In genomic region chr6:79526897-79527296, GRCh38 we compare ENCODE assay signal across 12 cellular contexts.
"Had no signal": no experiment of that assay in that cellular context is flagged by ENCODE, and none has a peak within 500 bp of the region (broad histone marks: within the 10 kb centered on the region; RNA-seq: fewer than 3 reads in every experiment).

No MANE protein-coding gene starts in this region.

- DNase-seq: activated CD4-positive, alpha-beta T cell treated with anti-CD3 and anti-CD28 coated beads for 4 hours; activated CD8-positive, alpha-beta memory T cell treated with anti-CD3 and anti-CD28 coated beads, Interleukin-2, amount 50 U/mL, for 4 hours; activated CD8-positive, alpha-beta T cell treated with anti-CD3 and anti-CD28 coated beads for 36 hours; activated naive CD8-positive, alpha-beta T cell treated with anti-CD3 and anti-CD28 coated beads, Interleukin-2, amount 10 ng/mL, durations not matched to agents 7 days and 5 days; anterior cingulate cortex; glutamatergic neuron; left colon; stimulated activated CD4-positive, alpha-beta T cell treated with anti-CD3 and anti-CD28 coated beads, Interleukin-4, amount 100 ng/mL, for 4 hours; stimulated activated naive CD8-positive, alpha-beta T cell treated with anti-CD3 and anti-CD28 coated beads, Interleukin-15, amount 100 ng/mL, for 72 hours; SW 1271 had no signal

- H3K27ac ChIP-seq: esophagus muscularis mucosa had no signal

- H3K4me1 Mint-ChIP-seq: activated naive CD8-positive, alpha-beta T cell treated with anti-CD3 and anti-CD28 coated beads, Interleukin-2, amount 10 ng/mL, durations not matched to agents 7 days and 5 days; memory B cell; stimulated activated naive CD8-positive, alpha-beta T cell treated with anti-CD3 and anti-CD28 coated beads, Interleukin-15, amount 100 ng/mL, for 72 hours had no signal

- H3K4me3 ChIP-seq: esophagus muscularis mucosa had no signal

- H3K36me3 ChIP-seq: esophagus muscularis mucosa had no signal

- H3K4me3 Mint-ChIP-seq: activated CD8-positive, alpha-beta T cell treated with anti-CD3 and anti-CD28 coated beads for 36 hours; activated naive CD8-positive, alpha-beta T cell treated with anti-CD3 and anti-CD28 coated beads, Interleukin-2, amount 10 ng/mL, durations not matched to agents 7 days and 5 days; memory B cell; stimulated activated naive CD8-positive, alpha-beta T cell treated with anti-CD3 and anti-CD28 coated beads, Interleukin-15, amount 100 ng/mL, for 72 hours had no signal

- H3K27ac Mint-ChIP-seq: activated CD8-positive, alpha-beta T cell treated with anti-CD3 and anti-CD28 coated beads for 36 hours; activated naive CD8-positive, alpha-beta T cell treated with anti-CD3 and anti-CD28 coated beads, Interleukin-2, amount 10 ng/mL, durations not matched to agents 7 days and 5 days; memory B cell; stimulated activated naive CD8-positive, alpha-beta T cell treated with anti-CD3 and anti-CD28 coated beads, Interleukin-15, amount 100 ng/mL, for 72 hours had no signal

- H3K36me3 Mint-ChIP-seq: activated naive CD8-positive, alpha-beta T cell treated with anti-CD3 and anti-CD28 coated beads, Interleukin-2, amount 10 ng/mL, durations not matched to agents 7 days and 5 days; memory B cell had no signal

- H3K9me3 ChIP-seq: esophagus muscularis mucosa had no signal

- H3K27me3 ChIP-seq: esophagus muscularis mucosa had no signal

- H3K27me3 Mint-ChIP-seq: activated naive CD8-positive, alpha-beta T cell treated with anti-CD3 and anti-CD28 coated beads, Interleukin-2, amount 10 ng/mL, durations not matched to agents 7 days and 5 days; memory B cell; stimulated activated naive CD8-positive, alpha-beta T cell treated with anti-CD3 and anti-CD28 coated beads, Interleukin-15, amount 100 ng/mL, for 72 hours had no signal

- H3K9me3 Mint-ChIP-seq: activated CD8-positive, alpha-beta T cell treated with anti-CD3 and anti-CD28 coated beads for 36 hours; activated naive CD8-positive, alpha-beta T cell treated with anti-CD3 and anti-CD28 coated beads, Interleukin-2, amount 10 ng/mL, durations not matched to agents 7 days and 5 days; memory B cell had no signal
